In the genomic region with DNA sequence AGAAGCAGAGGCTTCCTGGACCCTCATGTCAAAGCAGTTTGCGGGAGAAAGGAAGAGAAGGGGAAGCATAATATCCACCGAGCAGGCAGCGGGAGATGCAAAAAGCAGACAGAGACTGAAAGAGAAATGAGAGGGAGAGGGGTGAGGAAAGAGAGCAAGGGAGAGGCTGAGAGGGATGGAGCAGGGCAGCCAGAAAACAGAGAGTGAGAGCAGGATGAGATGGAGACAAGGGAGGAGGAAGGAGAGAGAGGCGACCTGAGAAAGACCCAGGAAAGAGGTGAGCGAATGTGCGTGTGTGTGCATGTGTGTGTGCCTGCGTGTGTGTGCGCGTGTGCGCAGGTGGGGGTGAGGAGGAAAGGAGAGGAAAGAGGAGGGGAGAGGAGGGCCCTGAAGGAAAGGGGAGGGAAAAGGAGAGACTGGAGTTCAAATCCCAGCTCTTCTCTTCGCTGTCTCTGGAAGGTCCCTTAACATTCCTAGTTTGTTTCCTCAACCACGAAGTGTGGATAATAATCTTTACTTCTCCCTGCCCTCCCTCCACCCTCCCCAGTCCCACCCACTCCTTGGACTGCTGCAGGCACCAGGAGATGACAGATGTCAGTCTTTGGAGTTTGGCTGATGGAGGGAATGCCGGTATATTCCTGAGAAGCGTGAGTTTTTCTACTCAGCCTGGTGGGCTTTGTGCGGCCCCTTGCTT, we compare ENCODE assay signal across 23 cellular contexts.
"Had no signal": no experiment of that assay in that cellular context is flagged by ENCODE, and none has a peak within 500 bp of the region (broad histone marks: within the 10 kb centered on the region; RNA-seq: fewer than 3 reads in every experiment).

No MANE protein-coding gene starts in this region.

- H3K9me3 Mint-ChIP-seq: activated CD4-positive, alpha-beta T cell treated with anti-CD3 and anti-CD28 coated beads, Interleukin-2, amount 10 ng/mL, durations not matched to agents 24 days and 14 days; activated CD8-positive, alpha-beta T cell treated with anti-CD3 and anti-CD28 coated beads for 36 hours; activated naive CD4-positive, alpha-beta T cell treated with anti-CD3 and anti-CD28 coated beads for 36 hours; activated T-helper 17 cell treated with anti-CD3 and anti-CD28 coated beads, Interleukin-2, amount 50 U/mL, for 72 hours; endodermal cell; stimulated activated memory B cell treated with anti-CD40 and anti-IgM and Interleukin-4, amounts not matched to agents 10 μg/mL and 1 μg/mL and 100 μg/mL, for 72 hours had no signal

- H3K36me3 ChIP-seq: neutrophil, pancreas had no signal

- H3K36me3 Mint-ChIP-seq: naive thymus-derived CD4-positive, alpha-beta T cell; stimulated activated memory B cell treated with anti-CD40 and anti-IgM and Interleukin-4, amounts not matched to agents 10 μg/mL and 1 μg/mL and 100 μg/mL, for 72 hours had no signal

- H3K4me1 Mint-ChIP-seq: activated T-helper 17 cell treated with anti-CD3 and anti-CD28 coated beads, Interleukin-2, amount 50 U/mL, for 72 hours had no signal

- H3K27me3 ChIP-seq: pancreas had no signal

- H3K4me3 ChIP-seq: body of pancreas, dorsolateral prefrontal cortex, lung, pancreas had no signal

- DNase-seq: activated CD4-positive, alpha-beta T cell treated with anti-CD3 and anti-CD28 coated beads, Interleukin-2, amount 10 ng/mL, durations not matched to agents 24 days and 14 days; activated CD8-positive, alpha-beta T cell treated with anti-CD3 and anti-CD28 coated beads for 36 hours; activated naive CD4-positive, alpha-beta T cell treated with anti-CD3 and anti-CD28 coated beads for 36 hours; activated T-cell treated with anti-CD3 and anti-CD28 coated beads, Interleukin-2, amount 50 U/mL, for 1 hour; body of pancreas; dorsolateral prefrontal cortex; foreskin keratinocyte; glutamatergic neuron; hypothalamus; naive thymus-derived CD4-positive, alpha-beta T cell; pancreas; stimulated activated CD4-positive, alpha-beta T cell treated with anti-CD3 and anti-CD28 coated beads, Interleukin-4, amount 100 ng/mL, for 4 hours; T-helper 1 cell; T-helper 9 cell had no signal

- FAIRE-seq: keratinocyte, pancreas had no signal

- ATAC-seq: activated CD8-positive, alpha-beta T cell treated with anti-CD3 and anti-CD28 coated beads for 36 hours; activated T-helper 17 cell treated with anti-CD3 and anti-CD28 coated beads, Interleukin-2, amount 50 U/mL, for 72 hours; body of pancreas; foreskin keratinocyte; left lobe of liver; naive thymus-derived CD4-positive, alpha-beta T cell; sciatic nerve; stimulated activated memory B cell treated with anti-CD40 and anti-IgM and Interleukin-4, amounts not matched to agents 10 μg/mL and 1 μg/mL and 100 μg/mL, for 72 hours had no signal

- H3K9me3 ChIP-seq: body of pancreas, neutrophil, pancreas had no signal

- H3K27ac Mint-ChIP-seq: activated CD4-positive, alpha-beta T cell treated with anti-CD3 and anti-CD28 coated beads, Interleukin-2, amount 10 ng/mL, durations not matched to agents 24 days and 14 days; activated CD8-positive, alpha-beta T cell treated with anti-CD3 and anti-CD28 coated beads for 36 hours; activated naive CD4-positive, alpha-beta T cell treated with anti-CD3 and anti-CD28 coated beads for 36 hours; activated T-helper 17 cell treated with anti-CD3 and anti-CD28 coated beads, Interleukin-2, amount 50 U/mL, for 72 hours; endodermal cell; naive thymus-derived CD4-positive, alpha-beta T cell; stimulated activated memory B cell treated with anti-CD40 and anti-IgM and Interleukin-4, amounts not matched to agents 10 μg/mL and 1 μg/mL and 100 μg/mL, for 72 hours had no signal

- H3K4me1 ChIP-seq: body of pancreas, foreskin keratinocyte, pancreas had no signal

- H3K27ac ChIP-seq: body of pancreas, dorsolateral prefrontal cortex, epithelial cell of prostate, foreskin keratinocyte, neutrophil, pancreas had no signal

- H3K4me3 Mint-ChIP-seq: activated CD4-positive, alpha-beta T cell treated with anti-CD3 and anti-CD28 coated beads, Interleukin-2, amount 10 ng/mL, durations not matched to agents 24 days and 14 days; activated CD8-positive, alpha-beta T cell treated with anti-CD3 and anti-CD28 coated beads for 36 hours; activated naive CD4-positive, alpha-beta T cell treated with anti-CD3 and anti-CD28 coated beads for 36 hours; activated T-helper 17 cell treated with anti-CD3 and anti-CD28 coated beads, Interleukin-2, amount 50 U/mL, for 72 hours; endodermal cell; naive thymus-derived CD4-positive, alpha-beta T cell; stimulated activated memory B cell treated with anti-CD40 and anti-IgM and Interleukin-4, amounts not matched to agents 10 μg/mL and 1 μg/mL and 100 μg/mL, for 72 hours had no signal
